ENCODE assay signal across 1 cellular context in genomic region chr2:209471037-209471436, GRCh38.
TF ChIP-seq lines count a peak whose summit lies in the region.

No MANE protein-coding gene starts in this region.

TF ChIP-seq in HCT116, 20 proteins besides CTCF, POLR2A, EP300 and RAD21:
- no peak for TF ChIP-seq JUND (IDR thresholded peaks at IDR 0.05)
